Comparison of ENCODE assay signal across 8 cellular contexts in genomic region chr15:88904257-88904807, GRCh38. TPM values are rescaled to one million over a fixed set of nuclear protein-coding genes. Genes with fewer than 3 reads are reported as not detected.
DNase-seq lines count a peak whose midpoint lies in the region; ATAC-seq and TF ChIP-seq lines count a peak whose summit lies in the region.

No MANE protein-coding gene starts in this region.

- H3K4me1 ChIP-seq in effector memory CD4-positive, alpha-beta T cell (ENCODE audit: control insufficient read depth, insufficient read depth, low read length, poor library complexity, severe bottlenecking): peaks cover 25% of the 10 kb centered on the region
- H3K4me1 ChIP-seq in BE2C: no peaks in the 10 kb centered on the region; the same call in 1 of the 2 replicates

- peak overlapping the region; percentile 71 for H3K27ac ChIP-seq in effector memory CD4-positive, alpha-beta T cell (ENCODE audit: insufficient read depth, low read length, poor library complexity, severe bottlenecking)

- TF ChIP-seq CTCF in BE2C (IDR thresholded peaks at IDR 0.05; ENCODE audit: low read depth, low read length): no peak

- no peaks in the 10 kb centered on the region for H3K36me3 ChIP-seq in effector memory CD4-positive, alpha-beta T cell (ENCODE audit: control insufficient read depth, insufficient read depth, low read length)
- no peaks in the 10 kb centered on the region for H3K36me3 ChIP-seq in BE2C

- peak overlapping the region; percentile 7 for H3K4me3 ChIP-seq in effector memory CD4-positive, alpha-beta T cell (ENCODE audit: insufficient read depth, low read depth, low read length, poor library complexity, severe bottlenecking)
- H3K4me3 ChIP-seq in BE2C (ENCODE audit: low read depth, low read length): no peak overlapping the region

- no peak for DNase-seq in effector memory CD4-positive, alpha-beta T cell
- no peak for DNase-seq in GOT3 (lab: John Stamatoyannopoulos, UW)
- DNase-seq in BE2C: no peak
- DNase-seq in NCI-H146 treated with DMSO at 0.1 percent for 48 hours (lab: John Stamatoyannopoulos, UW; ENCODE audit: unreplicated experiment): no peak
- DNase-seq in NCI-H1436 treated with DMSO at 0.1 percent for 48 hours (lab: John Stamatoyannopoulos, UW): no peak

- ATAC-seq in GM18498 (IDR thresholded peaks at IDR 0.05; ENCODE audit: unreplicated experiment) (peak; percentile 27), GM21381 (IDR thresholded peaks at IDR 0.05; ENCODE audit: unreplicated experiment) (peak; percentile 26), HG03439 (IDR thresholded peaks at IDR 0.05; ENCODE audit: unreplicated experiment) (peak; percentile 39)

- no peaks in the 10 kb centered on the region for H3K9me3 ChIP-seq in effector memory CD4-positive, alpha-beta T cell (ENCODE audit: control insufficient read depth, low read length)
- no peaks in the 10 kb centered on the region for H3K9me3 ChIP-seq in BE2C

- no peaks in the 10 kb centered on the region for H3K27me3 ChIP-seq in effector memory CD4-positive, alpha-beta T cell (replicated peaks; ENCODE audit: control insufficient read depth, insufficient read depth, low read length, poor library complexity, severe bottlenecking)
- H3K27me3 ChIP-seq in BE2C: no peaks in the 10 kb centered on the region

RNA-seq across cellular contexts. Expression of gene MFGE8, which starts 8.8 kb away (rescaled TPM):
- polyA plus RNA-seq in BE2C (2012; ENCODE audit: insufficient read depth, insufficient read length, low read depth): 14.2 TPM

RNA-seq across cellular contexts. Expression of gene HAPLN3, which starts 9.0 kb away (rescaled TPM):
- 0.51 TPM for polyA plus RNA-seq in BE2C (2012; ENCODE audit: insufficient read depth, insufficient read length, low read depth)
